In genomic region chrX:13092455-13092941, GRCh38 we compare ENCODE assay signal across 9 cellular contexts. TPM values are rescaled to one million over a fixed set of nuclear protein-coding genes. Genes with fewer than 3 reads are reported as not detected.
DNase-seq lines count a peak whose midpoint lies in the region; ATAC-seq and TF ChIP-seq lines count a peak whose summit lies in the region.
"Had no signal": no experiment of that assay in that cellular context is flagged by ENCODE, and none has a peak within 500 bp of the region (broad histone marks: within the 10 kb centered on the region; RNA-seq: fewer than 3 reads in every experiment).

No MANE protein-coding gene starts in this region.

- H3K4me1 Mint-ChIP-seq in activated CD8-positive, alpha-beta T cell treated with anti-CD3 and anti-CD28 coated beads for 36 hours (ENCODE audit: low read depth): peaks cover 79% of the 10 kb centered on the region
- H3K4me1 Mint-ChIP-seq in immature natural killer cell (peaks cover 73 to 83% of the 10 kb centered on the region in 2 donors), type B pancreatic cell (ENCODE audit: unreplicated experiment) (peaks cover 6% of the 10 kb centered on the region)

- no peak for TF ChIP-seq CTCF in activated CD8-positive, alpha-beta T cell treated with anti-CD3 and anti-CD28 coated beads for 36 hours (IDR thresholded peaks at IDR 0.05)
- TF ChIP-seq CTCF in type B pancreatic cell (conservative IDR thresholded peaks at IDR 0.05) (no peak), foreskin keratinocyte (conservative IDR thresholded peaks at IDR 0.05) (no peak)

- intact Hi-C loops in activated CD8-positive, alpha-beta T cell treated with anti-CD3 and anti-CD28 coated beads for 36 hours (cut with micrococcal nuclease): loop anchor here (2.0 to 10.0 kb wide), 4 partner anchors 72 to 394 kb away; no protein-coding TSS in a partner anchor

- H3K4me3 Mint-ChIP-seq in activated CD8-positive, alpha-beta T cell treated with anti-CD3 and anti-CD28 coated beads for 36 hours: peak overlapping the region; percentile 74
- peak overlapping the region; percentile 28 to 78 (median 63) for H3K4me3 Mint-ChIP-seq in immature natural killer cell
- H3K4me3 Mint-ChIP-seq in type B pancreatic cell: no peak overlapping the region

- CTCF ChIA-PET in activated CD8-positive, alpha-beta T cell treated with anti-CD3 and anti-CD28 coated beads for 36 hours (lab: Charles Lee): interaction anchor here (0.7 to 5.4 kb wide), 17 partner anchors 13 to 400 kb away, joined by 3 to 47 read pairs (median 5); partner anchors contain the start of gene TMSB4X

- no peak overlapping the region for H3K27ac ChIP-seq in foreskin keratinocyte

- H3K36me3 Mint-ChIP-seq in activated CD8-positive, alpha-beta T cell treated with anti-CD3 and anti-CD28 coated beads for 36 hours (ENCODE audit: low read depth): peaks cover 4% of the 10 kb centered on the region
- H3K36me3 Mint-ChIP-seq in immature natural killer cell (no peaks in the 10 kb centered on the region), type B pancreatic cell (no peaks in the 10 kb centered on the region)

- peak overlapping the region; percentile 97 for H3K27ac Mint-ChIP-seq in activated CD8-positive, alpha-beta T cell treated with anti-CD3 and anti-CD28 coated beads for 36 hours
- H3K27ac Mint-ChIP-seq in immature natural killer cell (peak overlapping the region; percentile 89 to 99 (median 94)), type B pancreatic cell (no peak overlapping the region)

- H3K9me3 Mint-ChIP-seq in activated CD8-positive, alpha-beta T cell treated with anti-CD3 and anti-CD28 coated beads for 36 hours: no peaks in the 10 kb centered on the region
- H3K9me3 Mint-ChIP-seq in immature natural killer cell (no peaks in the 10 kb centered on the region), type B pancreatic cell (peaks cover 10% of the 10 kb centered on the region)

- peaks cover 5% of the 10 kb centered on the region for H3K4me1 ChIP-seq in foreskin keratinocyte

- H3K27me3 Mint-ChIP-seq in activated CD8-positive, alpha-beta T cell treated with anti-CD3 and anti-CD28 coated beads for 36 hours: no peaks in the 10 kb centered on the region
- H3K27me3 Mint-ChIP-seq in immature natural killer cell (ENCODE audit: low read depth in 3 of 3) (peaks cover 0 to 10% (median 2%) of the 10 kb centered on the region in 3 donors), type B pancreatic cell (no peaks in the 10 kb centered on the region)

- no peaks in the 10 kb centered on the region for H3K27me3 ChIP-seq in foreskin keratinocyte

- ATAC-seq in GM19395 (IDR thresholded peaks at IDR 0.05; ENCODE audit: unreplicated experiment) (peak; percentile 66), HG03439 (IDR thresholded peaks at IDR 0.05; ENCODE audit: unreplicated experiment) (peak; percentile 77), foreskin keratinocyte (no peak)
- ATAC-seq in activated CD8-positive, alpha-beta T cell treated with anti-CD3 and anti-CD28 coated beads for 36 hours: peak; percentile 61
- ATAC-seq in stimulated activated naive CD8-positive, alpha-beta T cell treated with anti-CD3 and anti-CD28 coated beads, Interleukin-15, Interleukin-2, amounts not matched to agents 100 U/mL and 50 U/mL, for 24 hours: peak; percentile 62

- peak; percentile 88 for DNase-seq in activated CD8-positive, alpha-beta T cell treated with anti-CD3 and anti-CD28 coated beads for 36 hours
- DNase-seq in immature natural killer cell (peak; percentile 81 to 88 (median 84)), SKM-1 treated with dmso at 0.1 percent for 144 hours (lab: John Stamatoyannopoulos, UW; ENCODE audit: unreplicated experiment) (no peak), type B pancreatic cell (ENCODE audit: extremely low spot score, unreplicated experiment) (no peak), foreskin keratinocyte (no peak)
- DNase-seq in stimulated activated naive CD8-positive, alpha-beta T cell treated with anti-CD3 and anti-CD28 coated beads, Interleukin-15, Interleukin-2, amounts not matched to agents 100 U/mL and 50 U/mL, for 24 hours: peak; percentile 71

- POLR2A ChIA-PET in activated CD8-positive, alpha-beta T cell treated with anti-CD3 and anti-CD28 coated beads for 36 hours (lab: Charles Lee): interaction anchor here (0.6 to 19.9 kb wide), 15 partner anchors 10 to 396 kb away, joined by 3 to 333 read pairs (median 4); partner anchors contain the start of gene TMSB4X

RNA-seq across cellular contexts. Expression of gene FAM9C, which starts 48.1 kb away (rescaled TPM):
- total RNA-seq in activated CD8-positive, alpha-beta T cell treated with anti-CD3 and anti-CD28 coated beads for 36 hours: not detected
- polyA plus RNA-seq in immature natural killer cell (not detected), foreskin keratinocyte (not detected in 2 replicates)
- total RNA-seq in type B pancreatic cell (ENCODE audit: low replicate concordance) (0.67 TPM in 1 of 2 replicates, not detected in the other), foreskin keratinocyte (not detected in 2 replicates)
- total RNA-seq: activated CD8-positive, alpha-beta memory T cell treated with anti-CD3 and anti-CD28 coated beads for 36 hours had no signal

Comparison
In these comparisons a context has a peak if more than half of its experiments do, and no peak if none do; other contexts are left out.
1. DNase-seq: peak in activated CD8-positive, alpha-beta T cell treated with anti-CD3 and anti-CD28 coated beads for 36 hours (single experiment), immature natural killer cell (3 of 3) and stimulated activated naive CD8-positive, alpha-beta T cell treated with anti-CD3 and anti-CD28 coated beads, Interleukin-15, Interleukin-2, amounts not matched to agents 100 U/mL and 50 U/mL, for 24 hours (single experiment); none in SKM-1 treated with dmso at 0.1 percent for 144 hours (single experiment), type B pancreatic cell (single experiment) and foreskin keratinocyte (0 of 2).